In the genomic region with DNA sequence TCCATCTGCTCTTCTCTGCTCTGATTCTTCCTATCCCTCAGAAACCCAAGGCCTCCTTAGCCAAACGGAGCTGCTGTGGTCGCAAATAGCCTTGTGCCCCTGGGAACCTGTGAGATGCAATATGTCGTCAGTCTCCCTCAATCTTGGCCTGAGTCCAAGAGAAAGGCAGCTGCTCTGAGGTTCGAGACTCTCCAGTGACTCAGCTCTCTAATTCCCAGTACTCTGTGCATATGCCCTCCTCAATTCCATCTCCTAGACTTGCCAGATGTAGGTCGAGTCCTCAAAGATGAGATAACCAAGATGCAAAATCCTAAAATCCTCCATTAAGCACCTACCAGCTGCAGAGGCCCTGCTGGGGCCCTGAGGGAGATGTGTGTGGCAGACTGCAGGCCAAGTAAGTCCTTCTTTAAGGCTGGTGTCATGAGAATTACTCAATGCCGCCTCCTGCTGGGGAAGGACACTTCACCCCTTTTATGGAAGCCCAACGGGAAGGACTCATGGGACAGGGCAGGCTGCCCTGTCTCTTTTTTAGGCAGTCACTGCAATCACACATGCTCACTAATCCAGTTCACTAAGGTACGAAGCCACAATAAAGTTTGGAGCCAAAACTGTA, we compare ENCODE assay signal across 7 cellular contexts.
DNase-seq lines count a peak whose midpoint lies in the region; ATAC-seq and TF ChIP-seq lines count a peak whose summit lies in the region.

No MANE protein-coding gene starts in this region.

- peak; percentile 79 for DNase-seq in NB4 (ENCODE audit: low read depth)
- peak; percentile 12 for DNase-seq in activated CD8-positive, alpha-beta memory T cell treated with anti-CD3 and anti-CD28 coated beads, Interleukin-2, amount 50 U/mL, for 24 hours (ENCODE audit: extremely low read depth)
- peak; percentile 53 for DNase-seq in glomerular visceral epithelial cell (ENCODE audit: extremely low spot score)
- DNase-seq in stimulated activated CD4-positive, alpha-beta T cell treated with anti-CD3 and anti-CD28 coated beads, Interleukin-4, amount 100 ng/mL, for 1 hour = peak; percentile 45

- TF ChIP-seq POLR2A in NB4 (IDR thresholded peaks at IDR 0.05; ENCODE audit: extremely low read depth, insufficient read length) = no peak

- TF ChIP-seq CTCF in GM12872 (IDR thresholded peaks at IDR 0.05; ENCODE audit: insufficient read depth, low read depth, low read length) (peak; percentile 68), NB4 (IDR thresholded peaks at IDR 0.05; ENCODE audit: low read depth, low read length) (peak; percentile 24)

- H3K4me3 ChIP-seq in NB4 (ENCODE audit: low read depth, low read length) = no peak overlapping the region

- ATAC-seq in GM21360 (IDR thresholded peaks at IDR 0.05; ENCODE audit: unreplicated experiment) (no peak), HG02870 (IDR thresholded peaks at IDR 0.05; ENCODE audit: unreplicated experiment) (no peak)

Comparison
In these comparisons a context has a peak if more than half of its experiments do, and no peak if none do; other contexts are left out.
1. DNase-seq: peak in every context shown above with its lines; median percentile 79 in NB4; 53 in glomerular visceral epithelial cell; 45 in stimulated activated CD4-positive, alpha-beta T cell treated with anti-CD3 and anti-CD28 coated beads, Interleukin-4, amount 100 ng/mL, for 1 hour; 12 in activated CD8-positive, alpha-beta memory T cell treated with anti-CD3 and anti-CD28 coated beads, Interleukin-2, amount 50 U/mL, for 24 hours.